ENCODE assay signal across 9 cellular contexts in genomic region chr11:9739108-9739507, GRCh38.
DNase-seq lines count a peak whose midpoint lies in the region; ATAC-seq lines count a peak whose summit lies in the region.
"Had no signal": no experiment of that assay in that cellular context is flagged by ENCODE, and none has a peak within 500 bp of the region (broad histone marks: within the 10 kb centered on the region; RNA-seq: fewer than 3 reads in every experiment).

No MANE protein-coding gene starts in this region.

- intact Hi-C loops in activated naive CD4-positive, alpha-beta T cell treated with anti-CD3 and anti-CD28 coated beads for 36 hours (cut with micrococcal nuclease): no loop called here

- DNase-seq in GDM1 (lab: John Stamatoyannopoulos, UW) (peak; percentile 47), NCI-H524 (lab: John Stamatoyannopoulos, UW) (no peak), NCI-H1092 treated with DMSO at 0.1 percent for 48 hours (lab: John Stamatoyannopoulos, UW) (no peak)
- no peak for DNase-seq in activated naive CD4-positive, alpha-beta T cell treated with anti-CD3 and anti-CD28 coated beads for 36 hours
- DNase-seq: cerebellar nuclear complex had no signal

- H3K27me3 Mint-ChIP-seq in activated naive CD4-positive, alpha-beta T cell treated with anti-CD3 and anti-CD28 coated beads for 36 hours (ENCODE audit: low read depth): no peaks in the 10 kb centered on the region

- H3K9me3 Mint-ChIP-seq in activated naive CD4-positive, alpha-beta T cell treated with anti-CD3 and anti-CD28 coated beads for 36 hours: peaks cover 16% of the 10 kb centered on the region

- no peaks in the 10 kb centered on the region for H3K4me1 Mint-ChIP-seq in activated naive CD4-positive, alpha-beta T cell treated with anti-CD3 and anti-CD28 coated beads for 36 hours (ENCODE audit: low read depth)

- CTCF ChIA-PET in activated naive CD4-positive, alpha-beta T cell treated with anti-CD3 and anti-CD28 coated beads for 36 hours (lab: Charles Lee): interaction anchor here (0.6 kb wide), 1 partner anchor 143 kb away, joined by 3 read pairs; no protein-coding TSS in a partner anchor

- H3K27ac Mint-ChIP-seq in activated naive CD4-positive, alpha-beta T cell treated with anti-CD3 and anti-CD28 coated beads for 36 hours: no peak overlapping the region

- ATAC-seq in GM19395 (IDR thresholded peaks at IDR 0.05; ENCODE audit: unreplicated experiment) (peak; percentile 63), HG03521 (IDR thresholded peaks at IDR 0.05; ENCODE audit: unreplicated experiment) (peak; percentile 60), esophagus mucosa (peak; percentile 47), HG02938 (IDR thresholded peaks at IDR 0.05; ENCODE audit: unreplicated experiment) (no peak)

- H3K4me3 Mint-ChIP-seq in activated naive CD4-positive, alpha-beta T cell treated with anti-CD3 and anti-CD28 coated beads for 36 hours: no peak overlapping the region

- H3K36me3 Mint-ChIP-seq in activated naive CD4-positive, alpha-beta T cell treated with anti-CD3 and anti-CD28 coated beads for 36 hours (ENCODE audit: low read depth): peaks cover 14% of the 10 kb centered on the region
